In the genomic region with DNA sequence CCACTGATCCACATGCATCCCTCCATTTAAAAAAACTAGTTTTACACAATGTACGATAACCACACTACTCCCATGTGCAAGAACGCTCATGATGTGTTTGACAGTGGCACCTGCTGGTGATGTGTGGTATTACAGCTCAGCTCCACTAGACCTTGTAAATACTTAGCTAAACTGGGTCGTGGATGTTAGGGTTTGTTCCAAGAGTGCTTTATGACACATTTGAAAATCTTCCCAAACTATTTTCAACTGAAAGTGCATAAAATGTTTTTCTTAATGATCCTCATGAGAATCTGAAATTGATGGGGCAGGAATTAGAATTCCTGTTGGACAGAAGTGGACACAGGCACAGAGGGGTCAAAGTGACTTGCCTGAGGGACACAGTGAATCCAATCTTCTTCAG, we compare ENCODE assay signal across 8 cellular contexts.
DNase-seq lines count a peak whose midpoint lies in the region; ATAC-seq, FAIRE-seq and TF ChIP-seq lines count a peak whose summit lies in the region.

No MANE protein-coding gene starts in this region.

- H2AFZ ChIP-seq in endothelial cell of umbilical vein (ENCODE audit: low read depth, low read length): no peak overlapping the region

- TF ChIP-seq EP300 in ovary (IDR thresholded peaks at IDR 0.05): no peak

- H3K27ac ChIP-seq in endothelial cell of umbilical vein (ENCODE audit: insufficient read depth, low read depth, low read length) (no peak overlapping the region), ovary (peak overlapping the region in 1 of 2 donors; percentile 58)

- peaks cover 6% of the 10 kb centered on the region for H3K36me3 Mint-ChIP-seq in activated T-cell treated with anti-CD3 and anti-CD28 coated beads, Interleukin-2, amount 50 U/mL, for 24 hours (ENCODE audit: low read depth)

- H3K27ac Mint-ChIP-seq in activated T-cell treated with anti-CD3 and anti-CD28 coated beads, Interleukin-2, amount 50 U/mL, for 24 hours: no peak overlapping the region

- dilution Hi-C loops in endothelial cell of umbilical vein (cut with MboI; ENCODE audit: extremely low pct_ligation_motif_present, low sequenced_read_pairs): no loop called here

- CTCF ChIA-PET in endothelial cell of umbilical vein (lab: Charles Lee): interaction anchor here (0.6 to 3.9 kb wide), 20 partner anchors 8 to 729 kb away, joined by 3 to 17 read pairs (median 4); a partner anchor contains a TSS

- H3K4me1 ChIP-seq in endothelial cell of umbilical vein (ENCODE audit: control insufficient read depth, extremely low read depth, insufficient read depth, low read length): no peaks in the 10 kb centered on the region
- peaks cover 12% of the 10 kb centered on the region for H3K4me1 ChIP-seq in ovary (ENCODE audit: insufficient read depth)

- H3K4me3 Mint-ChIP-seq in activated T-cell treated with anti-CD3 and anti-CD28 coated beads, Interleukin-2, amount 50 U/mL, for 24 hours: no peak overlapping the region

- TF ChIP-seq POLR2A in endothelial cell of umbilical vein (IDR thresholded peaks at IDR 0.05; ENCODE audit: low read depth, low read length) (no peak), ovary (IDR thresholded peaks at IDR 0.05) (no peak)

- TF ChIP-seq CTCF in endothelial cell of umbilical vein (IDR thresholded peaks at IDR 0.05; ENCODE audit: extremely low read depth in 1 of 2, insufficient read depth in 1 of 2, low read depth in 1 of 2, low read length in 2 of 2): peak; percentile 58 to 80
- TF ChIP-seq CTCF in ovary (IDR thresholded peaks at IDR 0.05): peak; percentile 23 to 67 (median 44)

- intact Hi-C loops in endothelial cell of umbilical vein (cut with micrococcal nuclease) (no loop called here), ovary (cut with DNase I) (loop anchor here in 3 of 4 donors (2.0 to 10.0 kb wide), 4 partner anchors 198 to 410 kb away; a partner anchor contains a TSS)

- peak; percentile 60 for DNase-seq in activated T-cell treated with anti-CD3 and anti-CD28 coated beads, Interleukin-2, amount 50 U/mL, for 24 hours
- DNase-seq in activated T-cell treated with anti-CD3 and anti-CD28 coated beads, Interleukin-2, amount 50 U/mL, for 1 hour: no peak
- DNase-seq in RCC 7860 (ENCODE audit: low spot score): peak; percentile 9
- DNase-seq in endothelial cell of umbilical vein (ENCODE audit: low read depth, low spot score): peak; percentile 39
- DNase-seq in ovary: peak in 2 of 5 donors; percentile 38 to 52
- DNase-seq in NCI-H1436 (lab: John Stamatoyannopoulos, UW): no peak
- no peak for DNase-seq in putamen (ENCODE audit: low spot score)

- no peak overlapping the region for H3K4me3 ChIP-seq in endothelial cell of umbilical vein (replicated peaks in 1 of 3; ENCODE audit: insufficient read depth in 1 of 3, low read depth in 1 of 3, low read length in 3 of 3)
- no peak overlapping the region for H3K4me3 ChIP-seq in ovary

- no peaks in the 10 kb centered on the region for H4K20me1 ChIP-seq in endothelial cell of umbilical vein (replicated peaks; ENCODE audit: control insufficient read depth, extremely low read depth, insufficient read depth, low read length)

- H3K4me2 ChIP-seq in endothelial cell of umbilical vein (ENCODE audit: insufficient read depth, low read length): no peak overlapping the region

- H3K4me1 Mint-ChIP-seq in activated T-cell treated with anti-CD3 and anti-CD28 coated beads, Interleukin-2, amount 50 U/mL, for 24 hours (ENCODE audit: low read depth): peaks cover 47% of the 10 kb centered on the region

- POLR2A ChIA-PET in endothelial cell of umbilical vein (lab: Charles Lee): no interaction called here

- H3K9me1 ChIP-seq in endothelial cell of umbilical vein (replicated peaks; ENCODE audit: control insufficient read depth, extremely low read depth, insufficient read depth, low read length): no peaks in the 10 kb centered on the region

- H3K79me2 ChIP-seq in endothelial cell of umbilical vein (ENCODE audit: control insufficient read depth, insufficient read depth, low read length): no peaks in the 10 kb centered on the region

- H3K9ac ChIP-seq in endothelial cell of umbilical vein (replicated peaks; ENCODE audit: extremely low read depth, insufficient read depth, low read length): no peak overlapping the region

- H3K27me3 ChIP-seq in endothelial cell of umbilical vein (ENCODE audit: control insufficient read depth in 2 of 2, insufficient read depth in 2 of 2, low read length in 2 of 2): no peaks in the 10 kb centered on the region
- no peaks in the 10 kb centered on the region for H3K27me3 ChIP-seq in ovary

- peaks cover 26% of the 10 kb centered on the region for H3K9me3 Mint-ChIP-seq in activated T-cell treated with anti-CD3 and anti-CD28 coated beads, Interleukin-2, amount 50 U/mL, for 24 hours

- peaks cover 10% of the 10 kb centered on the region for H3K27me3 Mint-ChIP-seq in activated T-cell treated with anti-CD3 and anti-CD28 coated beads, Interleukin-2, amount 50 U/mL, for 24 hours

- peaks cover 5% of the 10 kb centered on the region for H3K9me3 ChIP-seq in endothelial cell of umbilical vein (replicated peaks; ENCODE audit: control insufficient read depth, insufficient read depth, low read length)
- H3K9me3 ChIP-seq in ovary: no peaks in the 10 kb centered on the region

- no TSS peak for BruUV-seq in endothelial cell of umbilical vein (replicated peaks; lab: Mats Ljungman, UMichigan)

- FAIRE-seq in RCC 7860 (lab: Jason Lieb, UNC) (no peak), endothelial cell of umbilical vein (lab: Jason Lieb, UNC) (peak; percentile 67)

- WGBS in ovary, 3 donors: 67 to 75% (median 68%) methylated on average over 3 of the region's 3 CpGs

- no peak for ATAC-seq in GM18873 (IDR thresholded peaks at IDR 0.05; ENCODE audit: low FRiP score, unreplicated experiment)

- no peaks in the 10 kb centered on the region for H3K36me3 ChIP-seq in endothelial cell of umbilical vein (ENCODE audit: control insufficient read depth in 2 of 2, extremely low read depth in 1 of 2, insufficient read depth in 2 of 2, low read length in 2 of 2)
- no peaks in the 10 kb centered on the region for H3K36me3 ChIP-seq in ovary

TF ChIP-seq in endothelial cell of umbilical vein, 7 proteins besides CTCF, POLR2A, EP300 and RAD21:
- TF ChIP-seq, protein P1, sequence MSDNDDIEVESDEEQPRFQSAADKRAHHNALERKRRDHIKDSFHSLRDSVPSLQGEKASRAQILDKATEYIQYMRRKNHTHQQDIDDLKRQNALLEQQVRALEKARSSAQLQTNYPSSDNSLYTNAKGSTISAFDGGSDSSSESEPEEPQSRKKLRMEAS (IDR thresholded peaks at IDR 0.05; ENCODE audit: insufficient read depth, insufficient read length): no peak
- TF ChIP-seq GATA2 (IDR thresholded peaks at IDR 0.05; ENCODE audit: insufficient read depth, insufficient read length, low read depth, low read length): no peak
- TF ChIP-seq JUN (IDR thresholded peaks at IDR 0.05; ENCODE audit: borderline replicate concordance, insufficient read depth, insufficient read length, low read depth): no peak
- no peak for TF ChIP-seq EZH2 (IDR thresholded peaks at IDR 0.05; ENCODE audit: borderline replicate concordance, low read depth, low read length, severe bottlenecking)
- TF ChIP-seq POLR2AphosphoS5 (IDR thresholded peaks at IDR 0.05; ENCODE audit: insufficient read depth, low read depth, low read length): no peak
- no peak for TF ChIP-seq MYC (IDR thresholded peaks at IDR 0.05; ENCODE audit: low read depth, low read length)
- no peak for TF ChIP-seq FOS (IDR thresholded peaks at IDR 0.05; ENCODE audit: borderline replicate concordance, insufficient read depth, low read length)

Comparison
In these comparisons a context has a peak if more than half of its experiments do, and no peak if none do; other contexts are left out.
1. DNase-seq: peak in activated T-cell treated with anti-CD3 and anti-CD28 coated beads, Interleukin-2, amount 50 U/mL, for 24 hours (single experiment), RCC 7860 (single experiment) and endothelial cell of umbilical vein (single experiment); none in activated T-cell treated with anti-CD3 and anti-CD28 coated beads, Interleukin-2, amount 50 U/mL, for 1 hour (single experiment), NCI-H1436 (single experiment) and putamen (single experiment).